ENCODE assay signal across 1 cellular context in genomic region chr6:7176208-7176607, GRCh38.
A peak's percentile ranks its signal among the peaks of the same experiment; 100 is the strongest.
TF ChIP-seq lines count a peak whose summit lies in the region.

No MANE protein-coding gene starts in this region.

TF ChIP-seq in HepG2, 621 proteins besides CTCF, POLR2A, EP300 and RAD21 (continued from another document):
- TF ChIP-seq PRDM10 (CRISPR knock-in tag; IDR thresholded peaks at IDR 0.05; ENCODE audit: low read depth): peak; percentile 90
- no peak for TF ChIP-seq TFDP1 (CRISPR knock-in tag; IDR thresholded peaks at IDR 0.05; ENCODE audit: borderline replicate concordance)
- TF ChIP-seq XBP1 (CRISPR knock-in tag; IDR thresholded peaks at IDR 0.05): no peak
- no peak for TF ChIP-seq RERE (CRISPR knock-in tag; IDR thresholded peaks at IDR 0.05; ENCODE audit: low read depth)
